Comparison of ENCODE assay signal across 11 cellular contexts in the genomic region with DNA sequence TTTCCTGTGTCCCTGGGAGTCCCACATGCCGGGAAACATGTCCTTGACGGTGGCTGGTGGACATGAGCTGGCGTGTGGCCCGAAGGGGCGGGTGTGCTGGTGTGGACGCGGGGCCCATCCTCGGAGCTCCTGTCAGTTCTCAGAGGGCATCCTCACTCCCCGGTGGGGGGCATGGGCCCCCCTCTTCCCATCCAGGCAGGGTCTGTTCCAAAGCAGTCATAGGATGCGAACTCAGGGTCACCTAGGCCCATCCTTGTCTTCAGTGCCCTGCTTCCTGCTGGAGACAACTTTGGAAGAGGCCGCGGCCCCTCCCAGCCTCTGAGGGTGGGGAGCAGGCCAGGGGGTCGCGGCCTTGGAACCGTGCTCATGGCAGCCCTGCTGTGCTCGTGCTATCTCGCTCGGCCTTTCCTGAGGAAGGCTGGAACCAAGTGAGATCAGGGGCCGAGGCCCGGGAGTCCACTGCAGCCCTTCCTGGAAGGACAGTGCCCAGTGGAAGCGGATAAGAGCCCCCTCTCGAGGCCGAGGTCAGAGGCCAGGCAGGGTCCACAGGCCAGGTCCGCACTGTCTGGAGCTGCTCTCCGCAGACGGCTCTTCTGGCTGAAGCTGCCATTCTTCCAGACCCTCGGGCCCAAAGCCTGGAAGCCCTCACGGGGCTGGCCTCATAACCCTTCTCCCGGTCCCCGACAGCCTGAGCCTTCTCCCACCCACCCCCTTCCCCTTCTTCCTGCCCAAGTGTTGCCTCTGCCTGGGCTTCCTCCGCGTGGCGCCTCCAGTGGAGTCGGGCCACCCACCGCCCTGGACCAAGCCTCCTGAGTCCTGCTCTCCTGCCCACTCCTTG. TPM values are rescaled to one million over a fixed set of nuclear protein-coding genes. Genes with fewer than 3 reads are reported as not detected.
A peak's percentile ranks its signal among the peaks of the same experiment; 100 is the strongest.
DNase-seq lines count a peak whose midpoint lies in the region; ATAC-seq and TF ChIP-seq lines count a peak whose summit lies in the region.
"Had no signal": no experiment of that assay in that cellular context is flagged by ENCODE, and none has a peak within 500 bp of the region (broad histone marks: within the 10 kb centered on the region; RNA-seq: fewer than 3 reads in every experiment).

No MANE protein-coding gene starts in this region.

- CTCF ChIA-PET in SK-N-SH (lab: Yijun Ruan, JAX): interaction anchor here (1.1 to 1.6 kb wide), 3 partner anchors 13 to 221 kb away, joined by 4 to 6 read pairs (median 5); partner anchors contain the start of gene ANKRD13D

- peaks cover 73% of the 10 kb centered on the region for H3K36me3 ChIP-seq in NT2/D1 (ENCODE audit: insufficient read depth, insufficient read length, low read length)
- peaks cover 0 to 12% (median under 1%) of the 10 kb centered on the region in 4 donors for H3K36me3 ChIP-seq in right lobe of liver
- peaks cover 0 to 16% (median 12%) of the 10 kb centered on the region in 5 donors for H3K36me3 ChIP-seq in subcutaneous abdominal adipose tissue (ENCODE audit: control insufficient read depth in 5 of 5, insufficient read depth in 5 of 5, low read length in 5 of 5)
- peaks cover 0 to 17% of the 10 kb centered on the region in 2 experiments for H3K36me3 ChIP-seq in SK-N-SH (replicated peaks in 1 of 2; ENCODE audit: control insufficient read depth in 1 of 2, insufficient read depth in 2 of 2, low read length in 1 of 2)

- TF ChIP-seq RAD21 in SK-N-SH (IDR thresholded peaks at IDR 0.05; ENCODE audit: low read length): no peak

- peaks cover 44% of the 10 kb centered on the region for H4K20me1 ChIP-seq in SK-N-SH (ENCODE audit: insufficient read depth)

- H3K9me3 ChIP-seq in NT2/D1 (ENCODE audit: insufficient read depth, low read length) (no peaks in the 10 kb centered on the region), right lobe of liver (no peaks in the 10 kb centered on the region), subcutaneous abdominal adipose tissue (ENCODE audit: control insufficient read depth in 5 of 5, low read length in 5 of 5) (no peaks in the 10 kb centered on the region), SK-N-SH (no peaks in the 10 kb centered on the region)

- ATAC-seq in activated naive CD8-positive, alpha-beta T cell treated with anti-CD3 and anti-CD28 coated beads, Interleukin-2, amount 50 U/mL, for 24 hours: no peak
- ATAC-seq in right lobe of liver (peak; percentile 43 to 65 (median 44)), HG02852 (IDR thresholded peaks at IDR 0.05; ENCODE audit: unreplicated experiment) (no peak)

- no peak overlapping the region for H3K4me3 ChIP-seq in NT2/D1 (ENCODE audit: insufficient read length, low read depth)
- H3K4me3 ChIP-seq in right lobe of liver: no peak overlapping the region
- peak overlapping the region in 2 of 5 donors; percentile 0 to 25 for H3K4me3 ChIP-seq in subcutaneous abdominal adipose tissue (ENCODE audit: low read depth in 1 of 5, low read length in 5 of 5)
- no peak overlapping the region for H3K4me3 ChIP-seq in SK-N-SH (ENCODE audit: low read depth in 2 of 2, low read length in 1 of 2)
- H3K4me3 ChIP-seq: GM23248 had no signal

- H3K9me2 ChIP-seq in SK-N-SH: no peaks in the 10 kb centered on the region

- peaks cover 95% of the 10 kb centered on the region for H3K4me1 Mint-ChIP-seq in activated naive CD8-positive, alpha-beta T cell treated with anti-CD3 and anti-CD28 coated beads, Interleukin-2, amount 50 U/mL, for 24 hours

- H3K27me3 ChIP-seq in NT2/D1 (ENCODE audit: insufficient read depth, insufficient read length) (no peaks in the 10 kb centered on the region), right lobe of liver (no peaks in the 10 kb centered on the region), subcutaneous abdominal adipose tissue (ENCODE audit: control insufficient read depth in 5 of 5, insufficient read depth in 4 of 5, low read length in 5 of 5) (no peaks in the 10 kb centered on the region), SK-N-SH (ENCODE audit: insufficient read depth) (no peaks in the 10 kb centered on the region)

- H3K9me3 Mint-ChIP-seq in activated naive CD8-positive, alpha-beta T cell treated with anti-CD3 and anti-CD28 coated beads, Interleukin-2, amount 50 U/mL, for 24 hours: no peaks in the 10 kb centered on the region

- no peak for TF ChIP-seq POLR2A in right lobe of liver (IDR thresholded peaks at IDR 0.05)

- H3K36me3 Mint-ChIP-seq in activated naive CD8-positive, alpha-beta T cell treated with anti-CD3 and anti-CD28 coated beads, Interleukin-2, amount 50 U/mL, for 24 hours (ENCODE audit: low read depth): peaks cover 47% of the 10 kb centered on the region

- H3K27ac ChIP-seq in right lobe of liver (peak overlapping the region; percentile 18 to 67 (median 62)), subcutaneous abdominal adipose tissue (ENCODE audit: low read depth, low read length) (peak overlapping the region; percentile 81), SK-N-SH (ENCODE audit: low read depth in 2 of 2, low read length in 1 of 2) (no peak overlapping the region; a peak in 1 of 4 replicates)
- H3K27ac ChIP-seq: GM23248 had no signal

- H3K27me3 Mint-ChIP-seq in activated naive CD8-positive, alpha-beta T cell treated with anti-CD3 and anti-CD28 coated beads, Interleukin-2, amount 50 U/mL, for 24 hours: no peaks in the 10 kb centered on the region

- H3K4me2 ChIP-seq in SK-N-SH: no peak overlapping the region

- H3K9ac ChIP-seq in NT2/D1 (ENCODE audit: insufficient read length, low read depth) (peak overlapping the region; percentile 57), subcutaneous abdominal adipose tissue (ENCODE audit: low read length in 5 of 5) (peak overlapping the region in 3 of 5 donors; percentile 42 to 66 (median 64)), SK-N-SH (no peak overlapping the region)
- H3K9ac ChIP-seq: GM23248 had no signal

- H3F3A ChIP-seq in SK-N-SH (replicated peaks; ENCODE audit: insufficient read depth): no peaks in the 10 kb centered on the region

- TF ChIP-seq CTCF in right lobe of liver (IDR thresholded peaks at IDR 0.05) (no peak), SK-N-SH (IDR thresholded peaks at IDR 0.05) (no peak)

- H3K4me1 ChIP-seq in NT2/D1 (ENCODE audit: insufficient read depth, insufficient read length): peaks cover 40% of the 10 kb centered on the region
- peaks cover 0 to 43% (median 1%) of the 10 kb centered on the region in 4 donors for H3K4me1 ChIP-seq in right lobe of liver
- peaks cover 29 to 100% (median 99%) of the 10 kb centered on the region in 5 donors for H3K4me1 ChIP-seq in subcutaneous abdominal adipose tissue (ENCODE audit: control insufficient read depth in 5 of 5, insufficient read depth in 5 of 5, low read length in 5 of 5)
- peaks cover 0 to 6% of the 10 kb centered on the region in 2 experiments; a peak in 2 of 4 replicates for H3K4me1 ChIP-seq in SK-N-SH (ENCODE audit: control insufficient read depth in 1 of 2, insufficient read depth in 2 of 2, low read depth in 1 of 2, low read length in 1 of 2)

- DNase-seq in NT2/D1 (ENCODE audit: low read depth, low spot score) (no peak), right lobe of liver (peak; percentile 75 to 81 (median 75)), SK-N-SH (no peak), NCI-H146 treated with DMSO at 0.1 percent for 48 hours (lab: John Stamatoyannopoulos, UW; ENCODE audit: unreplicated experiment) (no peak), NCI-H2227 (lab: John Stamatoyannopoulos, UW; ENCODE audit: unreplicated experiment) (no peak)
- no peak for DNase-seq in activated naive CD8-positive, alpha-beta T cell treated with anti-CD3 and anti-CD28 coated beads, Interleukin-2, amount 50 U/mL, for 24 hours
- DNase-seq: GM23248; NCI-H2171 treated with DMSO at 0.1 percent for 48 hours; stimulated activated CD4-positive, alpha-beta T cell treated with anti-CD3 and anti-CD28 coated beads, Interleukin-12 subunit alpha, Interleukin-12 subunit beta, amount 100 ng/mL, for 4 hours had no signal

- 72% methylated on average over 8 of the region's 35 CpGs for WGBS in right lobe of liver (ENCODE audit: insufficient coverage, low coverage, low lambda C conversion rate, missing lambda C conversion rate)
- WGBS in SK-N-SH (ENCODE audit: low lambda C conversion rate): 94% methylated on average over 27 of the region's 35 CpGs

- intact Hi-C loops in right lobe of liver (cut with DNase I): loop anchor here in 1 of 2 donors (5.0 to 10.0 kb wide), 2 partner anchors 32 to 110 kb away; no protein-coding TSS in a partner anchor

- peaks cover 43% of the 10 kb centered on the region for H3K79me2 ChIP-seq in SK-N-SH (ENCODE audit: insufficient read depth)

- H2AFZ ChIP-seq in SK-N-SH (ENCODE audit: low read depth): no peak overlapping the region
- H2AFZ ChIP-seq: GM23248 had no signal

- peak overlapping the region; percentile 49 for H3K4me3 Mint-ChIP-seq in activated naive CD8-positive, alpha-beta T cell treated with anti-CD3 and anti-CD28 coated beads, Interleukin-2, amount 50 U/mL, for 24 hours

- no peak for TF ChIP-seq EP300 in SK-N-SH (IDR thresholded peaks at IDR 0.05; ENCODE audit: borderline replicate concordance in 1 of 2, low read depth in 1 of 2, low read length in 1 of 2)

- H3K27ac Mint-ChIP-seq in activated naive CD8-positive, alpha-beta T cell treated with anti-CD3 and anti-CD28 coated beads, Interleukin-2, amount 50 U/mL, for 24 hours: peak overlapping the region; percentile 100

- POLR2A ChIA-PET in SK-N-SH (lab: Yijun Ruan, JAX): no interaction called here

TF ChIP-seq in SK-N-SH, 30 proteins besides CTCF, POLR2A, EP300 and RAD21 (continues in another document):
- no peak for TF ChIP-seq NFIC (IDR thresholded peaks at IDR 0.05; ENCODE audit: borderline replicate concordance)
- no peak for TF ChIP-seq MXI1 (IDR thresholded peaks at IDR 0.05; ENCODE audit: low read depth, low read length)
- TF ChIP-seq USF2 (IDR thresholded peaks at IDR 0.05; ENCODE audit: borderline replicate concordance, low read depth, low read length): no peak
- TF ChIP-seq TEAD4 (IDR thresholded peaks at IDR 0.05; ENCODE audit: borderline replicate concordance, insufficient read depth): no peak

RNA-seq across cellular contexts. Expression of gene GRK2, which starts 8.7 kb away (rescaled TPM):
- 10 to 100 TPM; 24.5 to 43.9 (median 28.5) TPM for total RNA-seq in right lobe of liver
- polyA plus RNA-seq in SK-N-SH (2012; rRNA removed): 44.6 and 48.5 TPM in 2 replicates
- 19.5 and 33.5 TPM in 2 replicates for polyA plus RNA-seq in SK-N-SH (2012; cell fraction: cytosol; rRNA removed)
- polyA plus RNA-seq in SK-N-SH (2012; cell fraction: nucleus; rRNA removed): 106 and 118 TPM in 2 replicates

RNA-seq across cellular contexts. Expression of gene ANKRD13D, which starts 14.1 kb away (rescaled TPM):
- 10 to 100 TPM in 4 of 6 experiments, 1 to 10 TPM in 2; 7.7 to 14.1 (median 10.4) TPM for total RNA-seq in right lobe of liver
- 50.2 and 51.4 TPM in 2 replicates for polyA plus RNA-seq in SK-N-SH (2012; rRNA removed)
- 17.8 and 26.1 TPM in 2 replicates for polyA plus RNA-seq in SK-N-SH (2012; cell fraction: cytosol; rRNA removed)
- 163 and 206 TPM in 2 replicates for polyA plus RNA-seq in SK-N-SH (2012; cell fraction: nucleus; rRNA removed)

RNA-seq across cellular contexts. Expression of gene SSH3, which starts 28.3 kb away (rescaled TPM):
- 10 to 100 TPM; 10.9 to 17.9 (median 14.5) TPM for total RNA-seq in right lobe of liver
- polyA plus RNA-seq in SK-N-SH (2012; rRNA removed): 13.5 and 17.1 TPM in 2 replicates
- 4.0 and 7.0 TPM in 2 replicates for polyA plus RNA-seq in SK-N-SH (2012; cell fraction: cytosol; rRNA removed)
- polyA plus RNA-seq in SK-N-SH (2012; cell fraction: nucleus; rRNA removed): 73.4 and 77.8 TPM in 2 replicates

Comparison
In these comparisons a context has a peak if more than half of its experiments do, and no peak if none do; other contexts are left out.
1. DNase-seq: peak in right lobe of liver (3 of 3); none in NT2/D1 (single experiment), activated naive CD8-positive, alpha-beta T cell treated with anti-CD3 and anti-CD28 coated beads, Interleukin-2, amount 50 U/mL, for 24 hours (single experiment), SK-N-SH (single experiment), NCI-H146 treated with DMSO at 0.1 percent for 48 hours (single experiment) and NCI-H2227 (single experiment).
2. ATAC-seq: peak in right lobe of liver (4 of 4); none in activated naive CD8-positive, alpha-beta T cell treated with anti-CD3 and anti-CD28 coated beads, Interleukin-2, amount 50 U/mL, for 24 hours (single experiment) and HG02852 (single experiment).
3. H3K27ac ChIP-seq: peak in right lobe of liver (3 of 3) and subcutaneous abdominal adipose tissue (single experiment); none in SK-N-SH (0 of 2).